Comparison of ENCODE assay signal across 10 cellular contexts in the genomic region with DNA sequence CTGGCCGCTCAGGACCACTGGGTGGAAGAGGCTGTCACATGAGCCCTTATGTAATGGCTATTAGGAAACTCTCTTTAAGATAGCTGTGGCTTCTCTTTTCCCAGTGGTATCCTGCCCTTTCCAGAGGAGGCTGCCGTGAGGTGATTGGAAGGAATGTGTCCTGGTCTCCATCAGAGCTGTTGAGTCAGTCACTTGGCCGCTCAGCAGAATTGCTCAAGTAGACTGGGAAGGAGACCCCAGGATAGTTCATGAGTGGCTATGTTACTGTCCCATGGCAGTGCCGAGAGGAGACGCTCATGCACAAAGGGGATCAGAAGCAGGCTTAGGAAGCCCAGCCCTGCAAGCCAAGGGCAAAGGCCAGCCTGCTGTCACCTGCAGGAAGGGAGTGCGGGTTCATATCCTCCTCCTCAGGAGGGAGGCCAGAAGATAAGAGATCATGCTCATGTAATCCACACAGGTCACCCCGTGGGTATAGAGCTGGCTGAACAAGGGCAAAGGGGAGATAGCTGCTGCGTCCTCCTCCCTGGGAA.
DNase-seq lines count a peak whose midpoint lies in the region; ATAC-seq and TF ChIP-seq lines count a peak whose summit lies in the region.
"Had no signal": no experiment of that assay in that cellular context is flagged by ENCODE, and none has a peak within 500 bp of the region (broad histone marks: within the 10 kb centered on the region; RNA-seq: fewer than 3 reads in every experiment).

No MANE protein-coding gene starts in this region.

- H3K9me3 ChIP-seq in Caco-2 (peaks cover 9% of the 10 kb centered on the region; the same call in 1 of the 2 replicates), RWPE2 (ENCODE audit: severe bottlenecking) (no peaks in the 10 kb centered on the region), parathyroid adenoma (ENCODE audit: control insufficient read depth, low read length) (no peaks in the 10 kb centered on the region), endodermal cell (ENCODE audit: control insufficient read depth, low read length) (peaks cover 8% of the 10 kb centered on the region)

- H3K79me2 ChIP-seq in parathyroid adenoma = no peaks in the 10 kb centered on the region

- TF ChIP-seq CTCF in Caco-2 (IDR thresholded peaks at IDR 0.05; ENCODE audit: insufficient read depth in 1 of 2, low read depth in 1 of 2, low read length in 1 of 2, severe bottlenecking in 1 of 2, unreplicated experiment in 1 of 2) (no peak), RWPE2 (IDR thresholded peaks at IDR 0.05; ENCODE audit: poor library complexity, severe bottlenecking) (no peak), fibroblast of villous mesenchyme (IDR thresholded peaks at IDR 0.05; ENCODE audit: insufficient read depth, low read depth, low read length) (no peak), parathyroid adenoma (IDR thresholded peaks at IDR 0.05) (no peak), endodermal cell (conservative IDR thresholded peaks at IDR 0.05) (no peak), nephron progenitor cell (IDR thresholded peaks at IDR 0.05) (no peak)

- H3K4me3 Mint-ChIP-seq in Caco-2 (ENCODE audit: unreplicated experiment) = peak overlapping the region; percentile 31
- H3K4me3 Mint-ChIP-seq in endodermal cell = no peak overlapping the region
- H3K4me3 Mint-ChIP-seq in nephron progenitor cell = no peak overlapping the region
- H3K4me3 Mint-ChIP-seq: naive thymus-derived CD8-positive, alpha-beta T cell had no signal

- peak overlapping the region; percentile 74 for H2AFZ ChIP-seq in parathyroid adenoma

- H3K9ac ChIP-seq in parathyroid adenoma (no peak overlapping the region), endodermal cell (ENCODE audit: extremely low read depth, low read length, poor library complexity, severe bottlenecking) (no peak overlapping the region)

- H3K36me3 Mint-ChIP-seq in Caco-2 (ENCODE audit: insufficient read depth, unreplicated experiment) = peaks cover 19% of the 10 kb centered on the region
- H3K36me3 Mint-ChIP-seq in endodermal cell (ENCODE audit: low read depth) = no peaks in the 10 kb centered on the region
- no peaks in the 10 kb centered on the region for H3K36me3 Mint-ChIP-seq in nephron progenitor cell (ENCODE audit: low read depth)
- H3K36me3 Mint-ChIP-seq: naive thymus-derived CD8-positive, alpha-beta T cell had no signal

- H3K36me3 ChIP-seq in Caco-2 (ENCODE audit: control insufficient read depth, insufficient read depth, low read length) (0 out of 2 replicates have a peak, but pooled peaks cover 1% of the 10 kb centered on the region), RWPE2 (ENCODE audit: low read depth) (no peaks in the 10 kb centered on the region), parathyroid adenoma (ENCODE audit: control insufficient read depth, insufficient read depth, low read length) (no peaks in the 10 kb centered on the region), endodermal cell (ENCODE audit: control insufficient read depth, insufficient read depth, low read length) (no peaks in the 10 kb centered on the region)

- H3K4me1 Mint-ChIP-seq in Caco-2 (ENCODE audit: low read depth, unreplicated experiment) = peaks cover 52% of the 10 kb centered on the region
- peaks cover 31% of the 10 kb centered on the region for H3K4me1 Mint-ChIP-seq in endodermal cell
- peaks cover 29% of the 10 kb centered on the region for H3K4me1 Mint-ChIP-seq in nephron progenitor cell

- H3K27me3 Mint-ChIP-seq in Caco-2 (ENCODE audit: insufficient read depth, unreplicated experiment) (no peaks in the 10 kb centered on the region), endodermal cell (ENCODE audit: insufficient read depth) (peaks cover 3% of the 10 kb centered on the region), nephron progenitor cell (ENCODE audit: low read depth, poor library complexity) (no peaks in the 10 kb centered on the region)
- H3K27me3 Mint-ChIP-seq: naive thymus-derived CD8-positive, alpha-beta T cell had no signal

- H3K9me3 Mint-ChIP-seq in Caco-2 (ENCODE audit: unreplicated experiment) (peaks cover 13% of the 10 kb centered on the region), endodermal cell (no peaks in the 10 kb centered on the region), nephron progenitor cell (peaks cover 7% of the 10 kb centered on the region)
- H3K9me3 Mint-ChIP-seq: naive thymus-derived CD8-positive, alpha-beta T cell had no signal

- H3K27me3 ChIP-seq in Caco-2 (replicated peaks; ENCODE audit: control insufficient read depth, insufficient read depth, low read length) (no peaks in the 10 kb centered on the region), RWPE2 (ENCODE audit: insufficient read depth, poor library complexity, severe bottlenecking) (no peaks in the 10 kb centered on the region), parathyroid adenoma (ENCODE audit: control insufficient read depth, insufficient read depth, low read length) (no peaks in the 10 kb centered on the region), endodermal cell (ENCODE audit: control insufficient read depth, insufficient read depth, low read length, poor library complexity, severe bottlenecking) (no peaks in the 10 kb centered on the region)

- BruUV-seq in Caco-2 (replicated peaks; lab: Mats Ljungman, UMichigan) = no TSS peak

- peak; percentile 66 to 89 for DNase-seq in Caco-2
- no peak for DNase-seq in RWPE2 (ENCODE audit: low spot score)
- DNase-seq in fibroblast of villous mesenchyme (ENCODE audit: low read depth) = peak; percentile 98
- no peak for DNase-seq in endodermal cell
- DNase-seq in SHP77 treated with DMSO at 0.1 percent for 48 hours (lab: John Stamatoyannopoulos, UW) = no peak
- no peak for DNase-seq in nephron progenitor cell
- DNase-seq: naive thymus-derived CD8-positive, alpha-beta T cell; NCI-H69 had no signal

- intact Hi-C loops in Caco-2 (cut with micrococcal nuclease; ENCODE audit: unreplicated experiment) = loop anchor here (1.0 kb wide), 1 partner anchor 16 kb away; no protein-coding TSS in a partner anchor

- H3K27ac ChIP-seq in RWPE2 (ENCODE audit: poor library complexity, severe bottlenecking) = peak overlapping the region; percentile 47
- H3K27ac ChIP-seq in parathyroid adenoma = peak overlapping the region; percentile 51
- H3K27ac ChIP-seq in endodermal cell (ENCODE audit: low read depth, low read length) = no peak overlapping the region

- H3K27ac Mint-ChIP-seq in Caco-2 (ENCODE audit: unreplicated experiment) (peak overlapping the region; percentile 83), endodermal cell (no peak overlapping the region), nephron progenitor cell (no peak overlapping the region)

- 86 to 94% methylated on average over 5 to 8 of the region's 8 CpGs for WGBS in endodermal cell (ENCODE audit: insufficient coverage in 1 of 2, insufficient read length in 1 of 2), 2 experiments

- POLR2A ChIA-PET in Caco-2 (lab: Charles Lee) = interaction anchor here (0.5 to 1.7 kb wide), 4 partner anchors 10 to 172 kb away, joined by 3 to 8 read pairs (median 4); no protein-coding TSS in a partner anchor

- H3K4me3 ChIP-seq in Caco-2 (ENCODE audit: low read depth, low read length) (no peak overlapping the region), RWPE2 (ENCODE audit: severe bottlenecking) (no peak overlapping the region), fibroblast of villous mesenchyme (ENCODE audit: low read depth, low read length) (no peak overlapping the region), parathyroid adenoma (ENCODE audit: low read depth, low read length) (no peak overlapping the region), endodermal cell (ENCODE audit: low read length) (no peak overlapping the region)

- H3K4me2 ChIP-seq in parathyroid adenoma (ENCODE audit: low read length) = no peak overlapping the region

- CTCF ChIA-PET in Caco-2 (lab: Charles Lee) = interaction anchor here (0.7 to 1.8 kb wide), 4 partner anchors 12 to 172 kb away, joined by 3 to 12 read pairs (median 5); no protein-coding TSS in a partner anchor

- ATAC-seq in RWPE2 (ENCODE audit: low read depth) (peak; percentile 15), HG02973 (IDR thresholded peaks at IDR 0.05; ENCODE audit: unreplicated experiment) (no peak)
- ATAC-seq: naive thymus-derived CD8-positive, alpha-beta T cell had no signal

- H3K4me1 ChIP-seq in Caco-2 (peaks cover 73% of the 10 kb centered on the region), RWPE2 (ENCODE audit: insufficient read depth, poor library complexity, severe bottlenecking) (peaks cover 39% of the 10 kb centered on the region), parathyroid adenoma (peaks cover 41% of the 10 kb centered on the region), endodermal cell (ENCODE audit: control insufficient read depth, insufficient read depth, low read length) (peaks cover 9% of the 10 kb centered on the region)

Comparison
In these comparisons a context has a peak if more than half of its experiments do, and no peak if none do; other contexts are left out.
1. DNase-seq: peak in Caco-2 (2 of 2) and fibroblast of villous mesenchyme (single experiment); none in RWPE2 (single experiment), endodermal cell (single experiment), SHP77 treated with DMSO at 0.1 percent for 48 hours (single experiment) and nephron progenitor cell (single experiment).